Comparison of ENCODE assay signal across 19 cellular contexts in the genomic region with DNA sequence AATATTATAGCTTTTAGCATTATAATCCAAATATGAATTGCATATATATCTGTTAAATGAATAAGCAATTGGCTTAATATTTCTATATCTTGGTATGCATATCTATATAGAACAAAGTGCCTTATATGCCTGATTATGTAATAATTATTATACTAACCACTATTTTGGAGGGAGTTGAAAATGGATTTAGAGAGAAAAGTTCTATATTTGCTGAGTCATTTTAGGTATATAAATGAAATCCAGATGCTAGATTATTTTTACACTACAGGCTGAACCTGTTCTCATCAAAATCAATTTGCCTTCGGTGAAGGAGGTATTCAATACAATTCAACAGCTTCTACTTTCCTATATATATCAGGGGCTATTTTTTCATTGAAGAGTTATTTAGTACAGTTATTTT.
DNase-seq lines count a peak whose midpoint lies in the region; ATAC-seq, FAIRE-seq and TF ChIP-seq lines count a peak whose summit lies in the region.
"Had no signal": no experiment of that assay in that cellular context is flagged by ENCODE, and none has a peak within 500 bp of the region (broad histone marks: within the 10 kb centered on the region; RNA-seq: fewer than 3 reads in every experiment).

No MANE protein-coding gene starts in this region.

- no peak for TF ChIP-seq EP300 in A549 (IDR thresholded peaks at IDR 0.05)

- CTCF ChIA-PET in A549 (lab: Yijun Ruan, JAX) = no interaction called here

- no peak for ATAC-seq in A549
- ATAC-seq: CD8-positive, alpha-beta T cell; GM12878 had no signal

- H3K27me3 ChIP-seq in adipocyte (replicated peaks; ENCODE audit: control insufficient read depth, insufficient read depth, low read length) = no peaks in the 10 kb centered on the region
- no peaks in the 10 kb centered on the region for H3K27me3 ChIP-seq in breast epithelium
- H3K27me3 ChIP-seq: BLaER1 had no signal

- H3K36me3 ChIP-seq in adipocyte (ENCODE audit: control insufficient read depth, insufficient read depth, low read length, severe bottlenecking) (no peaks in the 10 kb centered on the region), breast epithelium (no peaks in the 10 kb centered on the region)
- H3K36me3 ChIP-seq: BLaER1, HAP-1 had no signal

- 35% methylated on average over 1 of the region's 1 CpG for WGBS in A549 (ENCODE audit: missing lambda C conversion rate)

- H3K4me3 ChIP-seq in A549 = no peak overlapping the region
- H3K4me3 ChIP-seq in adipocyte (ENCODE audit: low read length) = no peak overlapping the region
- no peak overlapping the region for H3K4me3 ChIP-seq in breast epithelium
- H3K4me3 ChIP-seq: BLaER1, GM12878, HAP-1 had no signal

- intact Hi-C loops in breast epithelium (cut with DNase I; ENCODE audit: low total_unique reads) = no loop called here

- no peaks in the 10 kb centered on the region for H3K9me3 ChIP-seq in A549
- H3K9me3 ChIP-seq in adipocyte (ENCODE audit: control insufficient read depth, low read length) = no peaks in the 10 kb centered on the region
- no peaks in the 10 kb centered on the region for H3K9me3 ChIP-seq in breast epithelium
- H3K9me3 ChIP-seq: BLaER1, Caco-2, HAP-1 had no signal

- FAIRE-seq in A549 (lab: Jason Lieb, UNC) (no peak), G401.6 (lab: Jason Lieb, UNC) (peak; percentile 69)
- FAIRE-seq: GM12878, H54 had no signal

- no peak overlapping the region for H3K4me2 ChIP-seq in A549
- H3K4me2 ChIP-seq: BLaER1 had no signal

- H3K9ac ChIP-seq in adipocyte (ENCODE audit: low read length) = no peak overlapping the region
- H3K9ac ChIP-seq: BLaER1 had no signal

- TF ChIP-seq CTCF in A549 (IDR thresholded peaks at IDR 0.05) (no peak), breast epithelium (IDR thresholded peaks at IDR 0.05) (no peak)

- TF ChIP-seq RAD21 in A549 (conservative IDR thresholded peaks at IDR 0.05 in 1 of 2, IDR thresholded peaks at IDR 0.05 in 1 of 2) = no peak

- POLR2A ChIA-PET in A549 (lab: Yijun Ruan, JAX) = no interaction called here

- TF ChIP-seq POLR2A in A549 (IDR thresholded peaks at IDR 0.05; ENCODE audit: low read length) (no peak), breast epithelium (IDR thresholded peaks at IDR 0.05) (no peak)

- no peaks in the 10 kb centered on the region for H3K4me1 ChIP-seq in A549
- no peaks in the 10 kb centered on the region for H3K4me1 ChIP-seq in adipocyte (ENCODE audit: control insufficient read depth, insufficient read depth, low read length)
- H3K4me1 ChIP-seq in breast epithelium = no peaks in the 10 kb centered on the region
- H3K4me1 ChIP-seq: BLaER1, Caco-2, HAP-1 had no signal

- DNase-seq in A549 (ENCODE audit: low read depth in 1 of 2, low spot score in 1 of 2) = no peak
- DNase-seq in adipocyte (ENCODE audit: low read depth) = peak; percentile 3
- DNase-seq in breast epithelium (ENCODE audit: low spot score in 2 of 2) = no peak
- DNase-seq in effector CD8-positive, alpha-beta T cell (lab: John Stamatoyannopoulos, UW) = no peak
- DNase-seq in NCI-H1436 treated with DMSO at 0.1 percent for 48 hours (lab: John Stamatoyannopoulos, UW) = no peak
- DNase-seq: Caco-2; CD4-positive, CD25-positive, alpha-beta regulatory T cell; CD8-positive, alpha-beta T cell; DMS153; DND-41; GDM1; GOT3; HFFc6 had no signal

- H3K27ac ChIP-seq in A549 = no peak overlapping the region
- H3K27ac ChIP-seq in breast epithelium = no peak overlapping the region
- H3K27ac ChIP-seq: BLaER1, C4-2B had no signal

TF ChIP-seq in A549, 52 proteins besides CTCF, POLR2A, EP300 and RAD21:
- TF ChIP-seq NPAS2 (CRISPR knock-in tag; IDR thresholded peaks at IDR 0.05; ENCODE audit: borderline replicate concordance) (no peak), KDM1A (IDR thresholded peaks at IDR 0.05; ENCODE audit: low read depth) (no peak), MAFK (IDR thresholded peaks at IDR 0.05; ENCODE audit: partially characterized antibody) (peak; percentile 57), ELK1 (IDR thresholded peaks at IDR 0.05; ENCODE audit: low read depth, low read length) (no peak)
